ENCODE assay signal across 6 cellular contexts in the genomic region with DNA sequence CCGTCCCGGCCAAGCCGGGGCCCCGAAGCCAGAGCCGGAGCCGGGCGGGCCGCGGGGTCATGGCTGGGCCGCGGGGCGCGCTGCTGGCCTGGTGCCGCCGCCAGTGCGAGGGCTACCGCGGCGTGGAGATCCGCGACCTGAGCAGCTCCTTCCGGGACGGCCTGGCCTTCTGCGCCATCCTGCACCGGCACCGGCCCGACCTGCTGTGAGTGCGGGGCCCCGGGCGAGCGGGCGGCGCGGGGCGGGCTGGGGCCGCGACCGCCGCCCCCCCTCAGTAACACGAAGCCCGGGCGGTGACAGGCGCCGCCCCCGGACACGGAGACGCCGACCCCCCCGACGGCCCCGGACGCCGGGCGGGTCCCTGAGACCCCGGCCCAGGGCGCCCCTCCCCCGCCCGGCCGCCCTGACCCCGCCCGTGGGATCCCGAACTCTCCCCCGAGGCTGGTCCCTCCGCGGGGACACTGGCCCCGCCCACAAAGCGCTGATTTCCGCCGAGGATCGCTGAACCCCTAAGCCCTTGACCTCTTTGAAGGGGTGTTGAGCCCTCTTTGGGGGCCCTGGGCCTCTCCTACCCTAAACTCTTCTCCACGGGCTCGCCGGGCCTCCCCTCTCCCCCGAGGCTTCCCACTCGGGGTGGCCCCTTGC. TPM values are rescaled to one million over a fixed set of nuclear protein-coding genes. Genes with fewer than 3 reads are reported as not detected.
A peak's percentile ranks its signal among the peaks of the same experiment; 100 is the strongest.
DNase-seq lines count a peak whose midpoint lies in the region; FAIRE-seq and TF ChIP-seq lines count a peak whose summit lies in the region.

No MANE protein-coding gene starts in this region.

- peak; percentile 66 for FAIRE-seq in GM19239 (lab: Jason Lieb, UNC)

- peak overlapping the region; percentile 83 for H3K27ac Mint-ChIP-seq in osteocyte (ENCODE audit: unreplicated experiment)

- DNase-seq in GM19239 (ENCODE audit: insufficient read length, low spot score) (peak; percentile 75), NB4 (ENCODE audit: low read depth) (peak; percentile 32), osteocyte (ENCODE audit: extremely low spot score, unreplicated experiment) (no peak), middle frontal gyrus (ENCODE audit: extremely low spot score, low spot score) (no peak), NCI-H187 (lab: John Stamatoyannopoulos, UW) (no peak)
- DNase-seq in central memory CD4-positive, alpha-beta T cell, result peak; percentile 15

- TF ChIP-seq CTCF in NB4 (IDR thresholded peaks at IDR 0.05; ENCODE audit: low read depth, low read length) (no peak), osteocyte (IDR thresholded peaks at IDR 0.05) (no peak)

- H3K36me3 Mint-ChIP-seq in osteocyte (ENCODE audit: unreplicated experiment), result no peaks in the 10 kb centered on the region

- peak overlapping the region; percentile 36 for H3K4me3 ChIP-seq in NB4 (ENCODE audit: low read depth, low read length)

- peaks cover 55% of the 10 kb centered on the region for H3K4me1 Mint-ChIP-seq in osteocyte (ENCODE audit: unreplicated experiment)

- H3K4me3 Mint-ChIP-seq in osteocyte (ENCODE audit: unreplicated experiment), result peak overlapping the region; percentile 80

- no peaks in the 10 kb centered on the region for H3K27me3 Mint-ChIP-seq in osteocyte (ENCODE audit: unreplicated experiment)

- H3K9me3 Mint-ChIP-seq in osteocyte (ENCODE audit: unreplicated experiment), result no peaks in the 10 kb centered on the region

- no peak for TF ChIP-seq POLR2A in NB4 (IDR thresholded peaks at IDR 0.05; ENCODE audit: extremely low read depth, insufficient read length)

RNA-seq across cellular contexts. Expression of a gene that starts 0.4 kb away (rescaled TPM):
- total RNA-seq in osteocyte, result 51.2 and 56.6 TPM in 2 replicates

RNA-seq across cellular contexts. Expression of a gene that starts 46.9 kb away (rescaled TPM):
- not detected in 2 replicates for total RNA-seq in osteocyte

RNA-seq across cellular contexts. Expression of a gene that starts 47.0 kb away (rescaled TPM):
- total RNA-seq in osteocyte, result 77.9 and 81.1 TPM in 2 replicates

RNA-seq across cellular contexts. Expression of a gene that starts 57.3 kb away (rescaled TPM):
- 435 and 452 TPM in 2 replicates for total RNA-seq in osteocyte

Comparison
In these comparisons a context has a peak if more than half of its experiments do, and no peak if none do; other contexts are left out.
1. DNase-seq: peak in GM19239 (single experiment), NB4 (single experiment) and central memory CD4-positive, alpha-beta T cell (single experiment); none in osteocyte (single experiment), middle frontal gyrus (single experiment) and NCI-H187 (0 of 2).